8 cellular contexts compared by ENCODE assay signal in the genomic region with DNA sequence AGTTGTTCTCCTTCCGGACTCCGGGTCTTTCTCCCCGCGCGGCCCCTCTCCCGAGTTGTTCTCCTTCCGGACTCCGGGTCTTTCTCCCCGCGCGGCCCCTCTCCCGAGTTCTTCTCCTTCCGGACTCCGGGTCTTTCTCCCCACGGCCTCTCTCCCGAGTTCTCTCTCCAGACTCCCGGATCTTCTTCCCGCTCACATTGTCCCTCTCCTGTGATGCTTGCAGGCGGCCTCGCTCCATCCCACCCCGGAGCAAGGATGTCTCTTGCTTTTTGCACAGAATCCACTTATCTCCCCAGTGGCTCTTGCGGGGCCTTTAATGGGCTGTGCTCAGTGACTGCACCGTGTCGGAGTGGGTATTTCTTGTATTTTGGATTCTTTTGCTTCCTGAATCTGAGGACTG. TPM values are rescaled to one million over a fixed set of nuclear protein-coding genes. Genes with fewer than 3 reads are reported as not detected.
DNase-seq lines count a peak whose midpoint lies in the region; ATAC-seq and TF ChIP-seq lines count a peak whose summit lies in the region.
"Not testable (repeated sequence)": the region's sequence is repeated elsewhere in the genome, so short reads cannot be mapped to it uniquely, and the experiment has no call there.

No MANE protein-coding gene starts in this region.

- H3K27me3 ChIP-seq in cardiac muscle cell, result not testable (repeated sequence)

- H3K4me3 ChIP-seq in GM08714 (ENCODE audit: low read length), result peak overlapping the region; percentile 86
- not testable (repeated sequence) for H3K4me3 ChIP-seq in cardiac muscle cell

- H3K4me1 ChIP-seq in cardiac muscle cell (ENCODE audit: low read depth), result not testable (repeated sequence)

- H3K9me3 ChIP-seq in cardiac muscle cell (ENCODE audit: low read depth), result not testable (repeated sequence)

- not testable (repeated sequence) for DNase-seq in activated CD4-positive, alpha-beta T cell treated with anti-CD3 and anti-CD28 coated beads, Interleukin-2, amount 10 ng/mL, durations not matched to agents 7 days and 5 days; cardiac muscle cell (ENCODE audit: low read depth in 1 of 2, low spot score in 1 of 2); memory B cell (ENCODE audit: low spot score in 2 of 2); osteocyte (ENCODE audit: extremely low spot score, unreplicated experiment); type B pancreatic cell (ENCODE audit: extremely low spot score, unreplicated experiment)
- DNase-seq in chondrocyte (ENCODE audit: low spot score), result peak; percentile 49

- H3K36me3 Mint-ChIP-seq in activated CD4-positive, alpha-beta T cell treated with anti-CD3 and anti-CD28 coated beads, Interleukin-2, amount 10 ng/mL, durations not matched to agents 7 days and 5 days (ENCODE audit: low read depth), result peaks cover 44% of the 10 kb centered on the region
- H3K36me3 Mint-ChIP-seq in activated naive CD4-positive, alpha-beta T cell treated with anti-CD3 and anti-CD28 coated beads, Interleukin-2, amount 50 U/mL, for 24 hours, result peaks cover 14% of the 10 kb centered on the region
- H3K36me3 Mint-ChIP-seq in chondrocyte (ENCODE audit: low read depth) (peaks cover 34% of the 10 kb centered on the region), memory B cell (peaks cover 31% of the 10 kb centered on the region), osteocyte (ENCODE audit: unreplicated experiment) (peaks cover 46% of the 10 kb centered on the region), type B pancreatic cell (peaks cover 59% of the 10 kb centered on the region)

- POLR2A ChIA-PET in activated CD4-positive, alpha-beta T cell treated with anti-CD3 and anti-CD28 coated beads, Interleukin-2, amount 10 ng/mL, durations not matched to agents 7 days and 5 days (lab: Charles Lee), result not testable (repeated sequence)

- not testable (repeated sequence) for H3K9me3 Mint-ChIP-seq in activated CD4-positive, alpha-beta T cell treated with anti-CD3 and anti-CD28 coated beads, Interleukin-2, amount 10 ng/mL, durations not matched to agents 7 days and 5 days; activated naive CD4-positive, alpha-beta T cell treated with anti-CD3 and anti-CD28 coated beads, Interleukin-2, amount 50 U/mL, for 24 hours; chondrocyte (ENCODE audit: low read depth); memory B cell; osteocyte (ENCODE audit: unreplicated experiment); type B pancreatic cell

- H3K27ac ChIP-seq in cardiac muscle cell, result peak overlapping the region; percentile 22

- peak overlapping the region; percentile 14 for H3K4me3 Mint-ChIP-seq in activated CD4-positive, alpha-beta T cell treated with anti-CD3 and anti-CD28 coated beads, Interleukin-2, amount 10 ng/mL, durations not matched to agents 7 days and 5 days
- H3K4me3 Mint-ChIP-seq in activated naive CD4-positive, alpha-beta T cell treated with anti-CD3 and anti-CD28 coated beads, Interleukin-2, amount 50 U/mL, for 24 hours; chondrocyte (ENCODE audit: unreplicated experiment); memory B cell; osteocyte (ENCODE audit: unreplicated experiment); type B pancreatic cell: not testable (repeated sequence)

- ATAC-seq in memory B cell (ENCODE audit: low read depth), result not testable (repeated sequence)

- TF ChIP-seq CTCF in chondrocyte (IDR thresholded peaks at IDR 0.05); cardiac muscle cell (IDR thresholded peaks at IDR 0.05; ENCODE audit: low read depth, low read length); osteocyte (IDR thresholded peaks at IDR 0.05); type B pancreatic cell (conservative IDR thresholded peaks at IDR 0.05): not testable (repeated sequence)

- H3K4me1 Mint-ChIP-seq in activated CD4-positive, alpha-beta T cell treated with anti-CD3 and anti-CD28 coated beads, Interleukin-2, amount 10 ng/mL, durations not matched to agents 7 days and 5 days; chondrocyte (ENCODE audit: low read depth); memory B cell; osteocyte (ENCODE audit: unreplicated experiment); type B pancreatic cell (ENCODE audit: unreplicated experiment): not testable (repeated sequence)
- H3K4me1 Mint-ChIP-seq in activated naive CD4-positive, alpha-beta T cell treated with anti-CD3 and anti-CD28 coated beads, Interleukin-2, amount 50 U/mL, for 24 hours, result peaks cover 14% of the 10 kb centered on the region

- H3K36me3 ChIP-seq in cardiac muscle cell, result not testable (repeated sequence)

- not testable (repeated sequence) for H3K27me3 Mint-ChIP-seq in activated CD4-positive, alpha-beta T cell treated with anti-CD3 and anti-CD28 coated beads, Interleukin-2, amount 10 ng/mL, durations not matched to agents 7 days and 5 days; activated naive CD4-positive, alpha-beta T cell treated with anti-CD3 and anti-CD28 coated beads, Interleukin-2, amount 50 U/mL, for 24 hours; chondrocyte (ENCODE audit: low read depth); memory B cell; osteocyte (ENCODE audit: unreplicated experiment); type B pancreatic cell

- H3K27ac Mint-ChIP-seq in activated CD4-positive, alpha-beta T cell treated with anti-CD3 and anti-CD28 coated beads, Interleukin-2, amount 10 ng/mL, durations not matched to agents 7 days and 5 days, result peak overlapping the region; percentile 82
- H3K27ac Mint-ChIP-seq in activated naive CD4-positive, alpha-beta T cell treated with anti-CD3 and anti-CD28 coated beads, Interleukin-2, amount 50 U/mL, for 24 hours, result peak overlapping the region; percentile 89
- H3K27ac Mint-ChIP-seq in chondrocyte (ENCODE audit: unreplicated experiment), result peak overlapping the region; percentile 25
- H3K27ac Mint-ChIP-seq in memory B cell, result peak overlapping the region; percentile 82
- peak overlapping the region; percentile 1 for H3K27ac Mint-ChIP-seq in osteocyte (ENCODE audit: unreplicated experiment)
- H3K27ac Mint-ChIP-seq in type B pancreatic cell, result peak overlapping the region; percentile 52

- CTCF ChIA-PET in activated CD4-positive, alpha-beta T cell treated with anti-CD3 and anti-CD28 coated beads, Interleukin-2, amount 10 ng/mL, durations not matched to agents 7 days and 5 days (lab: Charles Lee), result not testable (repeated sequence)

RNA-seq across cellular contexts. Expression of a gene that starts 54.2 kb away (rescaled TPM):
- 10 to 100 TPM; 34.9 to 36.8 TPM for total RNA-seq in activated CD4-positive, alpha-beta T cell treated with anti-CD3 and anti-CD28 coated beads, Interleukin-2, amount 10 ng/mL, durations not matched to agents 7 days and 5 days
- total RNA-seq in chondrocyte, result 54.1 to 60.8 TPM (median 55.4 TPM) in 3 replicates
- total RNA-seq in cardiac muscle cell, result 59.6 and 118 TPM in 2 replicates
- polyA plus RNA-seq in cardiac muscle cell, result 28.1 and 32.8 TPM in 2 replicates
- total RNA-seq in osteocyte, result 69.8 and 70.0 TPM in 2 replicates
- 64.3 and 66.7 TPM in 2 replicates for total RNA-seq in type B pancreatic cell (ENCODE audit: low replicate concordance)

Comparison
In these comparisons a context has a peak if more than half of its experiments do, and no peak if none do; other contexts are left out.
1. H3K27ac Mint-ChIP-seq: peak in every context shown above with its lines; median percentile 89 in activated naive CD4-positive, alpha-beta T cell treated with anti-CD3 and anti-CD28 coated beads, Interleukin-2, amount 50 U/mL, for 24 hours; 82 in activated CD4-positive, alpha-beta T cell treated with anti-CD3 and anti-CD28 coated beads, Interleukin-2, amount 10 ng/mL, durations not matched to agents 7 days and 5 days; 82 in memory B cell; 52 in type B pancreatic cell; 25 in chondrocyte; 1 in osteocyte.